ENCODE assay signal across 16 cellular contexts in genomic region chr16:9192746-9193145, GRCh38.
"Had no signal": no experiment of that assay in that cellular context is flagged by ENCODE, and none has a peak within 500 bp of the region (broad histone marks: within the 10 kb centered on the region; RNA-seq: fewer than 3 reads in every experiment).

No MANE protein-coding gene starts in this region.

- ATAC-seq: activated CD8-positive, alpha-beta T cell treated with anti-CD3 and anti-CD28 coated beads for 36 hours; left cardiac atrium; naive thymus-derived CD8-positive, alpha-beta T cell; right lobe of liver; stimulated activated naive B cell treated with anti-CD40 and anti-IgM and Interleukin-4, amounts not matched to agents 10 μg/mL and 1 μg/mL and 100 μg/mL, for 72 hours had no signal

- H3K36me3 ChIP-seq: colonic mucosa, right lobe of liver, spleen had no signal

- H3K36me3 Mint-ChIP-seq: naive thymus-derived CD8-positive, alpha-beta T cell; stimulated activated naive B cell treated with anti-CD40 and anti-IgM and Interleukin-4, amounts not matched to agents 10 μg/mL and 1 μg/mL and 100 μg/mL, for 72 hours; type B pancreatic cell had no signal

- H3K27ac Mint-ChIP-seq: activated CD8-positive, alpha-beta T cell treated with anti-CD3 and anti-CD28 coated beads for 36 hours; naive thymus-derived CD8-positive, alpha-beta T cell; stimulated activated naive B cell treated with anti-CD40 and anti-IgM and Interleukin-4, amounts not matched to agents 10 μg/mL and 1 μg/mL and 100 μg/mL, for 72 hours; type B pancreatic cell had no signal

- H3K9me3 Mint-ChIP-seq: activated CD8-positive, alpha-beta T cell treated with anti-CD3 and anti-CD28 coated beads for 36 hours; naive thymus-derived CD8-positive, alpha-beta T cell; stimulated activated naive B cell treated with anti-CD40 and anti-IgM and Interleukin-4, amounts not matched to agents 10 μg/mL and 1 μg/mL and 100 μg/mL, for 72 hours; type B pancreatic cell had no signal

- DNase-seq: activated CD8-positive, alpha-beta T cell treated with anti-CD3 and anti-CD28 coated beads for 36 hours; activated naive CD4-positive, alpha-beta T cell treated with Interleukin-2 at 50 U/mL for 16 hours; caudate nucleus; colonic mucosa; effector CD4-positive, alpha-beta T cell; hippocampal formation; left cardiac atrium; naive thymus-derived CD8-positive, alpha-beta T cell; right lobe of liver; spleen; stimulated activated CD4-positive, alpha-beta T cell treated with anti-CD3 and anti-CD28 coated beads, Interleukin-1b, Interleukin-23, amount 100 ng/mL, for 48 hours; stimulated activated naive B cell treated with anti-CD40 and anti-IgM and Interleukin-4, amounts not matched to agents 10 μg/mL and 1 μg/mL and 100 μg/mL, for 72 hours; T-helper 9 cell had no signal

- H3K9me3 ChIP-seq: colonic mucosa, right lobe of liver, spleen had no signal

- H3K27me3 ChIP-seq: colonic mucosa, right lobe of liver had no signal

- H3K4me1 Mint-ChIP-seq: naive thymus-derived CD8-positive, alpha-beta T cell; stimulated activated naive B cell treated with anti-CD40 and anti-IgM and Interleukin-4, amounts not matched to agents 10 μg/mL and 1 μg/mL and 100 μg/mL, for 72 hours had no signal

- H3K27ac ChIP-seq: colonic mucosa, right lobe of liver, spleen, VCaP had no signal

- H3K4me1 ChIP-seq: colonic mucosa, right lobe of liver, spleen had no signal

- H3K27me3 Mint-ChIP-seq: activated CD8-positive, alpha-beta T cell treated with anti-CD3 and anti-CD28 coated beads for 36 hours had no signal

- H3K4me3 ChIP-seq: colonic mucosa, lung, right lobe of liver, spleen had no signal

- H3K4me3 Mint-ChIP-seq: activated CD8-positive, alpha-beta T cell treated with anti-CD3 and anti-CD28 coated beads for 36 hours; naive thymus-derived CD8-positive, alpha-beta T cell; stimulated activated naive B cell treated with anti-CD40 and anti-IgM and Interleukin-4, amounts not matched to agents 10 μg/mL and 1 μg/mL and 100 μg/mL, for 72 hours; type B pancreatic cell had no signal
